ENCODE assay signal across 1 cellular context in the genomic region with DNA sequence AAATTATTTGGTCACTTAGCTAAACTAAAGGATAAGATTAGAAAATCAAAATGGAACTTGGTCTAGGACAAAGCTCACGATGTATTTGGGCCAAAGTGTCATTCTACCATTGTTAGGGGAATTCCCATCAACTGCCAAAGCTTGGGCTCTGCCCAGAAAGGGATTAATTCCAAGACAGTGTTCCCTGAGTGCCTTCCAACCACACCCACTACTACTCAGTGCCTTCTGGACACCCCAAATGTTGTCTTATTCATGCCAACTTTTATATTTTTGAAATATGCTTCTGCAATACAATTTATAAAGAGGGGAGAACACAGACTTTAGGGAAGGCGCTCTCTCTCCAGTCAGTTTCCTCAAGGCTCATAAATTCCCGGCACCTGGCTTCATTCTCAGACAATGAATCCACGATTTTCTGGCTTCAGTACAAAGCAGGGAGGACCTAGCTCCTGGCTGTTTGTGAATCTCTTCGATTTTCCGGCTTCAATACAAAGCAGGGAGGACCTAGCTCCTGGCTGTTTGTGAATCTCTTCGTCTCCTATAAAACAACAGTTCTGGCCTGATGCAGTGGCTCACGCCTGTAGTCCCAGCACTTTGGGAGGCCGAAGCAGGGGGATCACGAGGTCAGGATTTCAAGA.
TF ChIP-seq lines count a peak whose summit lies in the region.

No MANE protein-coding gene starts in this region.

TF ChIP-seq in WTC11, 78 proteins besides CTCF, POLR2A, EP300 and RAD21 (continued from another document):
- TF ChIP-seq, protein P1, sequence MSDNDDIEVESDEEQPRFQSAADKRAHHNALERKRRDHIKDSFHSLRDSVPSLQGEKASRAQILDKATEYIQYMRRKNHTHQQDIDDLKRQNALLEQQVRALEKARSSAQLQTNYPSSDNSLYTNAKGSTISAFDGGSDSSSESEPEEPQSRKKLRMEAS (CRISPR knock-in tag; IDR thresholded peaks at IDR 0.05) = no peak
- TF ChIP-seq CREB1 (CRISPR knock-in tag; IDR thresholded peaks at IDR 0.05) = no peak
- TF ChIP-seq NFE2L1 (CRISPR knock-in tag; IDR thresholded peaks at IDR 0.05) = no peak
- no peak for TF ChIP-seq JAZF1 (CRISPR knock-in tag; IDR thresholded peaks at IDR 0.05)
- TF ChIP-seq ZNF671 (CRISPR knock-in tag; IDR thresholded peaks at IDR 0.05) = no peak
- TF ChIP-seq IRF2 (CRISPR knock-in tag; IDR thresholded peaks at IDR 0.05; ENCODE audit: borderline replicate concordance, low read depth) = no peak
